ENCODE assay signal across 1 cellular context in the genomic region with DNA sequence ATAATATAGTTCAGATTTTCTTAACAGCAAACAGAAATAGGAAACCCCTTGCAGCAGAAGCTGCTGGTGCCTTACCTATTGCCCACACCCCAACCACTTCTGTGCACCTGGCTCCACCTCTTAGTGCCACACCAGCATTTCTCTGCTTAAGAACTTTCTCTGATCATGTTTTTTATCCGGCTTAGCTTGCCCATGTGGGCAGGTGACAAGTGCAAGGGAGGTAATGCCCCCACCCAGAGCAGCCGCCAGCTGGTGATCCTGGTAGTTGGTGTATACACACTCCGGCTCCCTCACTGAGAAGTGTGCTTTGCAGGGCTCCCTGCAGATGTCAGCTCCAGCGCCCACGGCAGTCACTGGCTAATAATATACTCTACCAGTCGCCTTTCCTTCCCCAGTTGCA.
TF ChIP-seq lines count a peak whose summit lies in the region.

No MANE protein-coding gene starts in this region.

TF ChIP-seq in GM23338, 12 proteins besides CTCF, POLR2A, EP300 and RAD21 (continued from another document):
- TF ChIP-seq, protein P1, sequence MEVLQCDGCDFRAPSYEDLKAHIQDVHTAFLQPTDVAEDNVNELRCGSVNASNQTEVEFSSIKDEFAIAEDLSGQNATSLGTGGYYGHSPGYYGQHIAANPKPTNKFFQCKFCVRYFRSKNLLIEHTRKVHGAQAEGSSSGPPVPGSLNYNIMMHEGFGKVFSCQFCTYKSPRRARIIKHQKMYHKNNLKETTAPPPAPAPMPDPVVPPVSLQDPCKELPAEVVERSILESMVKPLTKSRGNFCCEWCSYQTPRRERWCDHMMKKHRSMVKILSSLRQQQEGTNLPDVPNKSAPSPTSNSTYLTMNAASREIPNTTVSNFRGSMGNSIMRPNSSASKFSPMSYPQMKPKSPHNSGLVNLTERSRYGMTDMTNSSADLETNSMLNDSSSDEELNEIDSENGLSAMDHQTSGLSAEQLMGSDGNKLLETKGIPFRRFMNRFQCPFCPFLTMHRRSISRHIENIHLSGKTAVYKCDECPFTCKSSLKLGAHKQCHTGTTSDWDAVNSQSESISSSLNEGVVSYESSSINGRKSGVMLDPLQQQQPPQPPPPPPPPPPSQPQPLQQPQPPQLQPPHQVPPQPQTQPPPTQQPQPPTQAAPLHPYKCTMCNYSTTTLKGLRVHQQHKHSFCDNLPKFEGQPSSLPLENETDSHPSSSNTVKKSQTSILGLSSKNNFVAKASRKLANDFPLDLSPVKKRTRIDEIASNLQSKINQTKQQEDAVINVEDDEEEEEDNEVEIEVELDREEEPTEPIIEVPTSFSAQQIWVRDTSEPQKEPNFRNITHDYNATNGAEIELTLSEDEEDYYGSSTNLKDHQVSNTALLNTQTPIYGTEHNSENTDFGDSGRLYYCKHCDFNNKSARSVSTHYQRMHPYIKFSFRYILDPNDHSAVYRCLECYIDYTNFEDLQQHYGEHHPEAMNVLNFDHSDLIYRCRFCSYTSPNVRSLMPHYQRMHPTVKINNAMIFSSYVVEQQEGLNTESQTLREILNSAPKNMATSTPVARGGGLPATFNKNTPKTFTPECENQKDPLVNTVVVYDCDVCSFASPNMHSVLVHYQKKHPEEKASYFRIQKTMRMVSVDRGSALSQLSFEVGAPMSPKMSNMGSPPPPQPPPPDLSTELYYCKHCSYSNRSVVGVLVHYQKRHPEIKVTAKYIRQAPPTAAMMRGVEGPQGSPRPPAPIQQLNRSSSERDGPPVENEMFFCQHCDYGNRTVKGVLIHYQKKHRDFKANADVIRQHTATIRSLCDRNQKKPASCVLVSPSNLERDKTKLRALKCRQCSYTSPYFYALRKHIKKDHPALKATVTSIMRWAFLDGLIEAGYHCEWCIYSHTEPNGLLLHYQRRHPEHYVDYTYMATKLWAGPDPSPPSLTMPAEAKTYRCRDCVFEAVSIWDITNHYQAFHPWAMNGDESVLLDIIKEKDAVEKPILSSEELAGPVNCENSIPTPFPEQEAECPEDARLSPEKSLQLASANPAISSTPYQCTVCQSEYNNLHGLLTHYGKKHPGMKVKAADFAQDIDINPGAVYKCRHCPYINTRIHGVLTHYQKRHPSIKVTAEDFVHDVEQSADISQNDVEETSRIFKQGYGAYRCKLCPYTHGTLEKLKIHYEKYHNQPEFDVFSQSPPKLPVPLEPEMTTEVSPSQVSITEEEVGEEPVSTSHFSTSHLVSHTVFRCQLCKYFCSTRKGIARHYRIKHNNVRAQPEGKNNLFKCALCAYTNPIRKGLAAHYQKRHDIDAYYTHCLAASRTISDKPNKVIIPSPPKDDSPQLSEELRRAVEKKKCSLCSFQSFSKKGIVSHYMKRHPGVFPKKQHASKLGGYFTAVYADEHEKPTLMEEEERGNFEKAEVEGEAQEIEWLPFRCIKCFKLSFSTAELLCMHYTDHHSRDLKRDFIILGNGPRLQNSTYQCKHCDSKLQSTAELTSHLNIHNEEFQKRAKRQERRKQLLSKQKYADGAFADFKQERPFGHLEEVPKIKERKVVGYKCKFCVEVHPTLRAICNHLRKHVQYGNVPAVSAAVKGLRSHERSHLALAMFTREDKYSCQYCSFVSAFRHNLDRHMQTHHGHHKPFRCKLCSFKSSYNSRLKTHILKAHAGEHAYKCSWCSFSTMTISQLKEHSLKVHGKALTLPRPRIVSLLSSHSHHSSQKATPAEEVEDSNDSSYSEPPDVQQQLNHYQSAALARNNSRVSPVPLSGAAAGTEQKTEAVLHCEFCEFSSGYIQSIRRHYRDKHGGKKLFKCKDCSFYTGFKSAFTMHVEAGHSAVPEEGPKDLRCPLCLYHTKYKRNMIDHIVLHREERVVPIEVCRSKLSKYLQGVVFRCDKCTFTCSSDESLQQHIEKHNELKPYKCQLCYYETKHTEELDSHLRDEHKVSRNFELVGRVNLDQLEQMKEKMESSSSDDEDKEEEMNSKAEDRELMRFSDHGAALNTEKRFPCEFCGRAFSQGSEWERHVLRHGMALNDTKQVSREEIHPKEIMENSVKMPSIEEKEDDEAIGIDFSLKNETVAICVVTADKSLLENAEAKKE (CRISPR knock-in tag; IDR thresholded peaks at IDR 0.05), result no peak
- no peak for TF ChIP-seq JUNB (IDR thresholded peaks at IDR 0.05; ENCODE audit: unreplicated experiment)
- no peak for TF ChIP-seq ZNF114 (CRISPR knock-in tag; IDR thresholded peaks at IDR 0.05)
- TF ChIP-seq, protein P2, sequence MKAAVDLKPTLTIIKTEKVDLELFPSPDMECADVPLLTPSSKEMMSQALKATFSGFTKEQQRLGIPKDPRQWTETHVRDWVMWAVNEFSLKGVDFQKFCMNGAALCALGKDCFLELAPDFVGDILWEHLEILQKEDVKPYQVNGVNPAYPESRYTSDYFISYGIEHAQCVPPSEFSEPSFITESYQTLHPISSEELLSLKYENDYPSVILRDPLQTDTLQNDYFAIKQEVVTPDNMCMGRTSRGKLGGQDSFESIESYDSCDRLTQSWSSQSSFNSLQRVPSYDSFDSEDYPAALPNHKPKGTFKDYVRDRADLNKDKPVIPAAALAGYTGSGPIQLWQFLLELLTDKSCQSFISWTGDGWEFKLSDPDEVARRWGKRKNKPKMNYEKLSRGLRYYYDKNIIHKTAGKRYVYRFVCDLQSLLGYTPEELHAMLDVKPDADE (IDR thresholded peaks at IDR 0.05), result no peak
- no peak for TF ChIP-seq REST (IDR thresholded peaks at IDR 0.05; ENCODE audit: unreplicated experiment)
- no peak for TF ChIP-seq POLR2AphosphoS5 (IDR thresholded peaks at IDR 0.05; ENCODE audit: low read depth)
- TF ChIP-seq ZNF331 (CRISPR knock-in tag; IDR thresholded peaks at IDR 0.05; ENCODE audit: low read depth), result no peak
